In genomic region chr4:86961103-86961502, GRCh38 we compare ENCODE assay signal across 10 cellular contexts. TPM values are rescaled to one million over a fixed set of nuclear protein-coding genes. Genes with fewer than 3 reads are reported as not detected.
DNase-seq lines count a peak whose midpoint lies in the region; ATAC-seq, FAIRE-seq and TF ChIP-seq lines count a peak whose summit lies in the region.
"Had no signal": no experiment of that assay in that cellular context is flagged by ENCODE, and none has a peak within 500 bp of the region (broad histone marks: within the 10 kb centered on the region; RNA-seq: fewer than 3 reads in every experiment).

No MANE protein-coding gene starts in this region.

- H3K4ac ChIP-seq in H1 (replicated peaks; ENCODE audit: insufficient read length, low read depth, low read length), result no peak overlapping the region

- DNase-seq in Karpas-422 (peak; percentile 58), H1 (ENCODE audit: low read depth in 1 of 2, low spot score in 2 of 2) (no peak), SK-N-DZ (ENCODE audit: low spot score) (no peak), left lobe of liver (ENCODE audit: low spot score) (no peak)
- DNase-seq in stimulated activated naive B cell treated with anti-CD40 and anti-IgM and Interleukin-4, amounts not matched to agents 10 μg/mL and 1 μg/mL and 100 μg/mL, for 72 hours, result no peak
- no peak for DNase-seq in activated CD4-positive, alpha-beta T cell treated with anti-CD3 and anti-CD28 coated beads, Interleukin-2, amount 50 U/mL, for 48 hours
- DNase-seq: activated T-cell treated with anti-CD3 and anti-CD28 coated beads, Interleukin-2, amount 50 U/mL, for 24 hours; NCI-H2081 treated with DMSO at 0.1 percent for 48 hours had no signal

- CTCF ChIA-PET in H1 (lab: Charles Lee; ENCODE audit: partially characterized antibody), result interaction anchor here (1.0 to 2.4 kb wide), 9 partner anchors 10 to 112 kb away, joined by 3 to 8 read pairs (median 4); partner anchors contain the start of gene AFF1

- no peak overlapping the region for H4K8ac ChIP-seq in H1 (ENCODE audit: extremely low read depth, insufficient read depth, low read length)

- peak overlapping the region; percentile 99 for H2BK5ac ChIP-seq in H1 (ENCODE audit: low read depth, low read length)

- H4K20me1 ChIP-seq in Karpas-422 (ENCODE audit: insufficient read depth, low read depth, low read length) (no peaks in the 10 kb centered on the region), H1 (replicated peaks in 1 of 2; ENCODE audit: control insufficient read depth in 1 of 2, insufficient read depth in 2 of 2, low read length in 2 of 2) (no peaks in the 10 kb centered on the region)

- peak overlapping the region; percentile 99 for H2BK20ac ChIP-seq in H1 (ENCODE audit: low read length)

- H3K18ac ChIP-seq in H1 (ENCODE audit: extremely low read depth, low read length), result peak overlapping the region; percentile 55

- H3K56ac ChIP-seq in H1 (replicated peaks; ENCODE audit: insufficient read length, low read depth, low read length), result no peak overlapping the region

- 91% methylated on average over 4 of the region's 4 CpGs; no CpG with 5 or more reads in 1 of the 2 experiments for WGBS in H1 (ENCODE audit: extremely low coverage in 1 of 2, insufficient coverage in 1 of 2, insufficient read length in 1 of 2, insufficient replicate concordance in 2 of 2, low coverage in 1 of 2, low lambda C conversion rate in 2 of 2, missing lambda C conversion rate in 1 of 2), 2 experiments

- POLR2A ChIA-PET in H1 (lab: Charles Lee; ENCODE audit: partially characterized antibody), result interaction anchor here (1.1 to 19.7 kb wide), 9 partner anchors 10 to 93 kb away, joined by 4 to 319 read pairs (median 9); partner anchors contain the start of gene AFF1

- H3K27ac Mint-ChIP-seq in stimulated activated naive B cell treated with anti-CD40 and anti-IgM and Interleukin-4, amounts not matched to agents 10 μg/mL and 1 μg/mL and 100 μg/mL, for 72 hours, result peak overlapping the region; percentile 26

- H2BK15ac ChIP-seq in H1 (ENCODE audit: low read length), result no peak overlapping the region

- TF ChIP-seq EP300 in H1 (IDR thresholded peaks at IDR 0.05; ENCODE audit: borderline replicate concordance in 1 of 2, low read depth in 2 of 2, low read length in 2 of 2), result no peak

- H3K9ac ChIP-seq in Karpas-422 (ENCODE audit: low read length) (peak overlapping the region; percentile 65), H1 (replicated peaks in 1 of 4; ENCODE audit: extremely low read depth in 1 of 4, low read depth in 3 of 4, low read length in 3 of 4) (no peak overlapping the region)

- no peak for TF ChIP-seq POLR2A in H1 (IDR thresholded peaks at IDR 0.05; ENCODE audit: control extremely low read depth in 1 of 2, low read depth in 2 of 2, low read length in 2 of 2)

- H3K14ac ChIP-seq in H1 (ENCODE audit: insufficient read length), result no peak overlapping the region

- no peaks in the 10 kb centered on the region for H3K79me2 ChIP-seq in Karpas-422 (ENCODE audit: low read length)
- peaks cover 4 to 62% of the 10 kb centered on the region in 2 experiments; a peak in 3 of 4 replicates for H3K79me2 ChIP-seq in H1 (ENCODE audit: control insufficient read depth in 1 of 2, insufficient read depth in 2 of 2, low read length in 2 of 2)

- peak overlapping the region; percentile 97; the same call in 1 of the 2 replicates for H2BK12ac ChIP-seq in H1 (ENCODE audit: low read depth, low read length)

- no peak for TF ChIP-seq CTCF in H1 (IDR thresholded peaks at IDR 0.05; ENCODE audit: control extremely low read depth in 1 of 3, insufficient read depth in 1 of 3, low read depth in 1 of 3, low read length in 3 of 3)

- H4K5ac ChIP-seq in H1 (ENCODE audit: insufficient read length, low read depth, low read length), result peak overlapping the region; percentile 51

- peak overlapping the region; percentile 55 to 68 for H3K4me3 Mint-ChIP-seq in stimulated activated naive B cell treated with anti-CD40 and anti-IgM and Interleukin-4, amounts not matched to agents 10 μg/mL and 1 μg/mL and 100 μg/mL, for 72 hours

- no peaks in the 10 kb centered on the region for H3K9me2 ChIP-seq in Karpas-422 (replicated peaks; ENCODE audit: insufficient read depth, low read length)

- peak overlapping the region; percentile 16 for H2BK120ac ChIP-seq in H1 (replicated peaks; ENCODE audit: low read depth, low read length)

- no peaks in the 10 kb centered on the region for H3K36me3 ChIP-seq in Karpas-422 (ENCODE audit: insufficient read depth, low read length)
- peaks cover 0 to 4% (median 0%) of the 10 kb centered on the region in 4 experiments; a peak in 1 of 8 replicates for H3K36me3 ChIP-seq in H1 (ENCODE audit: control insufficient read depth in 2 of 4, insufficient read depth in 4 of 4, low read length in 3 of 4)

- peaks cover 66% of the 10 kb centered on the region for H3K4me1 ChIP-seq in Karpas-422 (ENCODE audit: low read length)
- H3K4me1 ChIP-seq in H1 (replicated peaks in 1 of 4; ENCODE audit: control insufficient read depth in 3 of 4, insufficient read depth in 4 of 4, low read length in 3 of 4), result peaks cover 13 to 40% (median 27%) of the 10 kb centered on the region in 4 experiments; a peak in 6 of 7 replicates

- peak overlapping the region; percentile 94; the same call in 1 of the 2 replicates for H2AK5ac ChIP-seq in H1 (ENCODE audit: low read depth, low read length)

- H3K23ac ChIP-seq in H1 (ENCODE audit: insufficient read length), result no peak overlapping the region

- H3K9me3 Mint-ChIP-seq in stimulated activated naive B cell treated with anti-CD40 and anti-IgM and Interleukin-4, amounts not matched to agents 10 μg/mL and 1 μg/mL and 100 μg/mL, for 72 hours, result no peaks in the 10 kb centered on the region
- H3K9me3 Mint-ChIP-seq: activated T-cell treated with anti-CD3 and anti-CD28 coated beads, Interleukin-2, amount 50 U/mL, for 24 hours had no signal

- no peaks in the 10 kb centered on the region for H3K27me3 ChIP-seq in Karpas-422 (ENCODE audit: low read length)
- no peaks in the 10 kb centered on the region for H3K27me3 ChIP-seq in H1 (replicated peaks in 1 of 4; ENCODE audit: control insufficient read depth in 3 of 4, extremely low read depth in 1 of 4, insufficient read depth in 3 of 4, low read length in 3 of 4)

- H4K91ac ChIP-seq in H1 (replicated peaks; ENCODE audit: insufficient read length, low read length), result peak overlapping the region; percentile 50

- H3K36me3 Mint-ChIP-seq in stimulated activated naive B cell treated with anti-CD40 and anti-IgM and Interleukin-4, amounts not matched to agents 10 μg/mL and 1 μg/mL and 100 μg/mL, for 72 hours, result peaks cover 4 to 9% of the 10 kb centered on the region in 2 donors

- H3K27me3 Mint-ChIP-seq in stimulated activated naive B cell treated with anti-CD40 and anti-IgM and Interleukin-4, amounts not matched to agents 10 μg/mL and 1 μg/mL and 100 μg/mL, for 72 hours, result no peaks in the 10 kb centered on the region
- H3K27me3 Mint-ChIP-seq: activated T-cell treated with anti-CD3 and anti-CD28 coated beads, Interleukin-2, amount 50 U/mL, for 24 hours had no signal

- peaks cover 38 to 50% of the 10 kb centered on the region in 2 donors for H3K4me1 Mint-ChIP-seq in stimulated activated naive B cell treated with anti-CD40 and anti-IgM and Interleukin-4, amounts not matched to agents 10 μg/mL and 1 μg/mL and 100 μg/mL, for 72 hours

- no peak for FAIRE-seq in H1 (lab: Jason Lieb, UNC)
- FAIRE-seq: frontal cortex had no signal

- H3K4me2 ChIP-seq in Karpas-422 (ENCODE audit: low read depth, low read length, poor library complexity, severe bottlenecking) (peak overlapping the region; percentile 70), H1 (ENCODE audit: insufficient read depth in 1 of 2, low read depth in 2 of 2, low read length in 2 of 2) (peak overlapping the region; percentile 64 to 70)

- H3K4me3 ChIP-seq in Karpas-422 (ENCODE audit: low read length) (peak overlapping the region; percentile 43), H1 (ENCODE audit: extremely low read depth in 1 of 4, insufficient read depth in 2 of 4, low read depth in 3 of 4, low read length in 4 of 4) (peak overlapping the region in 1 of 4 experiments; percentile 43; a peak in 2 of 8 replicates)

- H3K79me1 ChIP-seq in H1 (ENCODE audit: low read depth, low read length), result no peaks in the 10 kb centered on the region; the same call in 1 of the 2 replicates

- peak overlapping the region; percentile 95 for H3K27ac ChIP-seq in Karpas-422 (ENCODE audit: low read length)
- peak overlapping the region; percentile 85 for H3K27ac ChIP-seq in H1 (ENCODE audit: low read depth, low read length)

- ATAC-seq in GM21390 (IDR thresholded peaks at IDR 0.05; ENCODE audit: unreplicated experiment), result peak; percentile 12
- peak; percentile 25 to 31 for ATAC-seq in stimulated activated naive B cell treated with anti-CD40 and anti-IgM and Interleukin-4, amounts not matched to agents 10 μg/mL and 1 μg/mL and 100 μg/mL, for 72 hours (replicated peaks)
- ATAC-seq in left lobe of liver, result no peak

- no peak for TF ChIP-seq RAD21 in H1 (IDR thresholded peaks at IDR 0.05 in 1 of 2, conservative IDR thresholded peaks at IDR 0.05 in 1 of 2; ENCODE audit: low read depth in 2 of 2, low read length in 2 of 2)

- H2AFZ ChIP-seq in Karpas-422 (ENCODE audit: low read length), result peak overlapping the region; percentile 25; the same call in 1 of the 2 replicates
- H2AFZ ChIP-seq in H1 (ENCODE audit: low read length), result no peak overlapping the region

- H3K9me3 ChIP-seq in Karpas-422 (ENCODE audit: low read length), result no peaks in the 10 kb centered on the region
- no peaks in the 10 kb centered on the region for H3K9me3 ChIP-seq in H1 (ENCODE audit: insufficient read depth in 2 of 2, low read depth in 1 of 2, low read length in 1 of 2)

- H3K23me2 ChIP-seq in H1 (ENCODE audit: low read depth, low read length), result no peaks in the 10 kb centered on the region

TF ChIP-seq in H1, 55 proteins besides CTCF, POLR2A, EP300 and RAD21 (continues in another document):
- TF ChIP-seq MAFK (IDR thresholded peaks at IDR 0.05; ENCODE audit: low read depth, low read length) (no peak), MAX (IDR thresholded peaks at IDR 0.05) (no peak)

RNA-seq across cellular contexts. Expression of gene AFF1, which starts 26.3 kb away (rescaled TPM):
- 4.0 and 6.6 TPM in 2 replicates for total RNA-seq in Karpas-422 (2014; rRNA removed; shearing (Covaris generic); ENCODE audit: low replicate concordance)
- 85.4 and 85.5 TPM in 2 replicates for total RNA-seq in H1 (2021; fragmentation: NEBNext Ultra II Directional; extraction: Animal tissue kit (Norgen Biotek cat#: 25700))
- polyA plus RNA-seq in H1 (2011; rRNA removed), result 14.8 and 24.6 TPM in 2 replicates
- polyA plus RNA-seq in H1 (2011; cell fraction: cytosol; rRNA removed), result 14.7 TPM
- 39.6 TPM for polyA plus RNA-seq in H1 (2011; cell fraction: nucleus; rRNA removed)
- 16.6 to 29.0 TPM (median 21.1 TPM) in 4 replicates for polyA plus RNA-seq in H1 (2012, experiment 1 of 2)
- polyA plus RNA-seq in H1 (2012, experiment 2 of 2), result 1.9 TPM
- 29.1 TPM for polyA plus RNA-seq in H1 (2013, experiment 1 of 2)
- polyA plus RNA-seq in H1 (2013, experiment 2 of 2), result 29.0 TPM
- polyA minus RNA-seq in H1 (2011; rRNA and poly(A)+ RNA removed), result 104 and 106 TPM in 2 replicates
- polyA minus RNA-seq in H1 (2011; cell fraction: cytosol; rRNA and poly(A)+ RNA removed), result 44.7 TPM
- polyA minus RNA-seq in H1 (2011; cell fraction: nucleus; rRNA and poly(A)+ RNA removed), result 152 TPM
- polyA plus RNA-seq in SK-N-DZ (2014; cell fraction: cytosol; rRNA removed), result 4.8 and 5.3 TPM in 2 replicates
- 6.0 and 7.0 TPM in 2 replicates for polyA plus RNA-seq in SK-N-DZ (2014; cell fraction: nucleus; rRNA removed)
- 37.2 TPM for total RNA-seq in left lobe of liver
